ENCODE assay signal across 8 cellular contexts in genomic region chr12:12725086-12725955, GRCh38. TPM values are rescaled to one million over a fixed set of nuclear protein-coding genes. Genes with fewer than 3 reads are reported as not detected.
DNase-seq lines count a peak whose midpoint lies in the region; ATAC-seq and TF ChIP-seq lines count a peak whose summit lies in the region.

No MANE protein-coding gene starts in this region.

- H2BK20ac ChIP-seq in IMR-90 (ENCODE audit: low read depth, low read length): no peak overlapping the region

- no peaks in the 10 kb centered on the region for H3K9me3 ChIP-seq in IMR-90 (ENCODE audit: control insufficient read depth, insufficient read depth, low read length)
- no peaks in the 10 kb centered on the region for H3K9me3 ChIP-seq in OCI-LY7 (ENCODE audit: low read length)
- H3K9me3 ChIP-seq in mucosa of stomach (ENCODE audit: control insufficient read depth, low read length): no peaks in the 10 kb centered on the region

- H3K27ac ChIP-seq in IMR-90 (ENCODE audit: insufficient read depth, low read length) (peak overlapping the region; percentile 100), OCI-LY7 (ENCODE audit: low read depth, low read length, poor library complexity, severe bottlenecking) (peak overlapping the region; percentile 98)

- peak overlapping the region; percentile 75 to 88 for H4K8ac ChIP-seq in IMR-90 (ENCODE audit: low read depth in 2 of 2, low read length in 2 of 2)

- peaks cover 8% of the 10 kb centered on the region for H3K36me3 ChIP-seq in IMR-90 (ENCODE audit: control insufficient read depth, insufficient read depth, low read length)
- peaks cover 44% of the 10 kb centered on the region for H3K36me3 ChIP-seq in OCI-LY7 (ENCODE audit: insufficient read depth, low read length)
- no peaks in the 10 kb centered on the region for H3K36me3 ChIP-seq in mucosa of stomach (ENCODE audit: control insufficient read depth, insufficient read depth, low read length)

- H2AFZ ChIP-seq in IMR-90 (replicated peaks; ENCODE audit: low read length, poor library complexity) (peak overlapping the region; percentile 91), OCI-LY7 (ENCODE audit: low read length) (no peak overlapping the region; the same call in 1 of the 2 replicates)

- peak overlapping the region; percentile 92 for H3K4ac ChIP-seq in IMR-90 (ENCODE audit: low read depth, low read length)

- H3K4me3 ChIP-seq in IMR-90 (ENCODE audit: insufficient read depth, low read depth, low read length): peak overlapping the region; percentile 94
- H3K4me3 ChIP-seq in OCI-LY7 (ENCODE audit: low read depth, low read length, poor library complexity, severe bottlenecking): peak overlapping the region; percentile 88
- peak overlapping the region; percentile 73 for H3K4me3 ChIP-seq in mucosa of stomach (ENCODE audit: low read length)

- peak overlapping the region; percentile 91; the same call in 1 of the 2 replicates for H4K91ac ChIP-seq in IMR-90 (ENCODE audit: insufficient read depth, low read depth, low read length)

- in situ Hi-C loops in IMR-90 (cut with MboI; ENCODE audit: low sequenced_read_pairs): no loop called here

- H3K18ac ChIP-seq in IMR-90 (ENCODE audit: low read depth, low read length): peak overlapping the region; percentile 62

- TF ChIP-seq CTCF in IMR-90 (conservative IDR thresholded peaks at IDR 0.05; ENCODE audit: low read depth, low read length): no peak
- TF ChIP-seq CTCF in OCI-LY7 (conservative IDR thresholded peaks at IDR 0.05; ENCODE audit: low read length): no peak

- H4K5ac ChIP-seq in IMR-90 (ENCODE audit: low read depth, low read length): peak overlapping the region; percentile 70

- peak overlapping the region; percentile 83 for H2BK120ac ChIP-seq in IMR-90 (ENCODE audit: low read depth, low read length)

- peak overlapping the region; percentile 90 for H3K14ac ChIP-seq in IMR-90 (replicated peaks; ENCODE audit: low read depth, low read length)

- H3K9me2 ChIP-seq in OCI-LY7 (ENCODE audit: insufficient read depth, low read length): no peaks in the 10 kb centered on the region

- H2BK15ac ChIP-seq in IMR-90 (ENCODE audit: low read depth, low read length): peak overlapping the region; percentile 48; the same call in 1 of the 3 replicates

- dilution Hi-C loops in IMR-90 (cut with HindIII; ENCODE audit: low sequenced_read_pairs, unreplicated experiment): no loop called here

- WGBS in IMR-90 (ENCODE audit: extremely low coverage in 2 of 2, insufficient read length in 1 of 2), 2 experiments: 0% methylated on average over 21 of the region's 93 CpGs; no CpG with 5 or more reads in 1 of the 2 experiments

- H2BK5ac ChIP-seq in IMR-90 (ENCODE audit: low read depth, low read length, poor library complexity, severe bottlenecking): peak overlapping the region; percentile 99

- H3K4me2 ChIP-seq in IMR-90 (ENCODE audit: low read depth, low read length) (peak overlapping the region; percentile 99), OCI-LY7 (ENCODE audit: low read length) (peak overlapping the region; percentile 94)

- H3K23ac ChIP-seq in IMR-90 (ENCODE audit: low read depth, low read length): peak overlapping the region; percentile 87

- TF ChIP-seq RAD21 in IMR-90 (IDR thresholded peaks at IDR 0.05; ENCODE audit: low read length): no peak

- BruUV-seq in IMR-90 (replicated peaks; lab: Mats Ljungman, UMichigan) (no TSS peak), OCI-LY7 (replicated peaks; lab: Mats Ljungman, UMichigan) (no TSS peak)

- H3K9ac ChIP-seq in IMR-90 (ENCODE audit: low read depth, low read length): peak overlapping the region; percentile 96
- H3K9ac ChIP-seq in mucosa of stomach (ENCODE audit: low read length): peak overlapping the region; percentile 93

- POLR2A ChIA-PET in IMR-90 (lab: Charles Lee; ENCODE audit: unreplicated experiment): interaction anchor here (0.6 to 1.6 kb wide), 5 partner anchors 9 to 439 kb away, joined by 3 to 11 read pairs (median 5); no protein-coding TSS in a partner anchor
- POLR2A ChIA-PET in OCI-LY7 (lab: Charles Lee): interaction anchor here (0.6 to 4.9 kb wide), 8 partner anchors 9 to 829 kb away, joined by 3 to 43 read pairs (median 7); partner anchors contain the start of genes BORCS5 and CDKN1B

- H4K20me1 ChIP-seq in IMR-90 (ENCODE audit: insufficient read depth, low read length) (0 out of 2 replicates have a peak, but pooled peaks cover 4% of the 10 kb centered on the region), OCI-LY7 (ENCODE audit: insufficient read depth, low read length) (no peaks in the 10 kb centered on the region)

- H3K79me2 ChIP-seq in OCI-LY7 (ENCODE audit: insufficient read depth, low read depth, low read length): peaks cover 76% of the 10 kb centered on the region

- H2AK5ac ChIP-seq in IMR-90 (ENCODE audit: low read depth, low read length): peak overlapping the region; percentile 59

- H3K79me1 ChIP-seq in IMR-90 (ENCODE audit: low read depth in 1 of 2, low read length in 2 of 2): peaks cover 9 to 35% of the 10 kb centered on the region in 2 experiments

- intact Hi-C loops in IMR-90 (cut with micrococcal nuclease) (loop anchor here (1.0 to 10.0 kb wide), 5 partner anchors 8 to 1439 kb away; partner anchors contain the start of genes CDKN1B and EMP1), OCI-LY7 (cut with micrococcal nuclease; ENCODE audit: unreplicated experiment) (loop anchor here (1.0 to 10.0 kb wide), 6 partner anchors 8 to 1889 kb away; partner anchors contain the start of genes BORCS5 and CDKN1B)

- ATAC-seq in GM21529 (IDR thresholded peaks at IDR 0.05; ENCODE audit: unreplicated experiment) (peak; percentile 60), IMR-90 (ENCODE audit: low read depth) (peak; percentile 65)

- peak overlapping the region; percentile 99 for H2AK9ac ChIP-seq in IMR-90 (replicated peaks; ENCODE audit: low read depth, low read length, poor library complexity)

- CTCF ChIA-PET in IMR-90 (lab: Yijun Ruan, JAX): interaction anchor here (0.9 kb wide), 1 partner anchor 12 kb away, joined by 8 read pairs; no protein-coding TSS in a partner anchor
- CTCF ChIA-PET in OCI-LY7 (lab: Charles Lee; ENCODE audit: unreplicated experiment): no interaction called here

- H3K27me3 ChIP-seq in IMR-90 (ENCODE audit: control insufficient read depth, insufficient read depth, low read length) (no peaks in the 10 kb centered on the region), mucosa of stomach (ENCODE audit: control insufficient read depth, insufficient read depth, low read length) (no peaks in the 10 kb centered on the region)

- peaks cover 2% of the 10 kb centered on the region; the same call in 1 of the 2 replicates for H3K9me1 ChIP-seq in IMR-90 (ENCODE audit: insufficient read depth, low read length)

- DNase-seq in DMS114 treated with DMSO at 0.1 percent for 48 hours (lab: John Stamatoyannopoulos, UW; ENCODE audit: unreplicated experiment) (peak; percentile 96), IMR-90 (peak; percentile 100), OCI-LY7 (ENCODE audit: low spot score) (peak; percentile 96), erythroblast (lab: John Stamatoyannopoulos, UW) (peak; percentile 98)
- peak; percentile 87 for DNase-seq in activated T-cell treated with anti-CD3 and anti-CD28 coated beads, Interleukin-2, amount 50 U/mL, for 1 hour
- DNase-seq in stimulated activated CD8-positive, alpha-beta memory T cell treated with anti-CD3 and anti-CD28 coated beads, Interleukin-4, amount 100 ng/mL, for 48 hours: peak; percentile 93

- H3K4me1 ChIP-seq in IMR-90 (ENCODE audit: control insufficient read depth, insufficient read depth, low read length): no peaks in the 10 kb centered on the region; the same call in 1 of the 2 replicates
- H3K4me1 ChIP-seq in OCI-LY7 (ENCODE audit: insufficient read depth, low read length, poor library complexity, severe bottlenecking): peaks cover 48% of the 10 kb centered on the region
- H3K4me1 ChIP-seq in mucosa of stomach (ENCODE audit: control insufficient read depth, insufficient read depth, low read length): peaks cover 18% of the 10 kb centered on the region

- H3K56ac ChIP-seq in IMR-90 (ENCODE audit: extremely low read depth, insufficient read depth, low read length): peak overlapping the region; percentile 98

- peak; percentile 71 for TF ChIP-seq POLR2A in IMR-90 (IDR thresholded peaks at IDR 0.05; ENCODE audit: low read depth, low read length)
- peak; percentile 54 for TF ChIP-seq POLR2A in erythroblast (IDR thresholded peaks at IDR 0.05; ENCODE audit: low read length)

TF ChIP-seq in IMR-90, 13 proteins besides CTCF, POLR2A, EP300 and RAD21 (continues in another document):
- peak; percentile 64; the same call in 1 of the 2 replicates for TF ChIP-seq MXI1 (IDR thresholded peaks at IDR 0.05; ENCODE audit: borderline replicate concordance, low read depth, low read length)
- TF ChIP-seq MAFK (IDR thresholded peaks at IDR 0.05; ENCODE audit: low read depth, low read length): no peak
- no peak for TF ChIP-seq ELK1 (IDR thresholded peaks at IDR 0.05; ENCODE audit: borderline replicate concordance, low read depth, low read length)
- peak; percentile 86 for TF ChIP-seq BHLHE40 (IDR thresholded peaks at IDR 0.05; ENCODE audit: low read depth, low read length)
- no peak for TF ChIP-seq RCOR1 (IDR thresholded peaks at IDR 0.05; ENCODE audit: insufficient replicate concordance, low read length)
- 0 out of 2 replicates have a peak, but pooled peaks have one; percentile 2 for TF ChIP-seq FOS (IDR thresholded peaks at IDR 0.05; ENCODE audit: low read depth, low read length)
- TF ChIP-seq CHD1 (IDR thresholded peaks at IDR 0.05; ENCODE audit: low read depth, low read length): no peak
- peak; percentile 77 for TF ChIP-seq MAZ (IDR thresholded peaks at IDR 0.05; ENCODE audit: borderline replicate concordance, low read depth, low read length)

RNA-seq across cellular contexts. Expression of gene CDKN1B, which starts 8.2 kb away (rescaled TPM):
- total RNA-seq in IMR-90 (2012; rRNA removed) (17.4 and 28.1 TPM in 2 replicates), OCI-LY7 (2022) (45.3 and 54.7 TPM in 2 replicates)
- polyA plus RNA-seq in IMR-90 (2012; rRNA removed): 7.9 and 13.9 TPM in 2 replicates
- polyA plus RNA-seq in IMR-90 (2012; cell fraction: cytosol; rRNA removed): 8.7 and 9.0 TPM in 2 replicates
- 6.1 and 9.4 TPM in 2 replicates for polyA plus RNA-seq in IMR-90 (2012; cell fraction: nucleus; rRNA removed; ENCODE audit: low replicate concordance)
- 59.4 and 65.7 TPM in 2 replicates for total RNA-seq in OCI-LY7 (2014; rRNA removed; shearing (Covaris generic))

RNA-seq across cellular contexts. Expression of gene GPR19, which starts 29.3 kb away (rescaled TPM):
- total RNA-seq in IMR-90 (2012; rRNA removed): 0.28 and 0.36 TPM in 2 replicates
- 0.12 and 0.17 TPM in 2 replicates for polyA plus RNA-seq in IMR-90 (2012; rRNA removed)
- not detected in 2 replicates for polyA plus RNA-seq in IMR-90 (2012; cell fraction: cytosol; rRNA removed)
- polyA plus RNA-seq in IMR-90 (2012; cell fraction: nucleus; rRNA removed; ENCODE audit: low replicate concordance): 0.15 and 0.16 TPM in 2 replicates
- total RNA-seq in OCI-LY7 (2014; rRNA removed; shearing (Covaris generic)): 13.6 and 17.3 TPM in 2 replicates
- 16.9 and 24.2 TPM in 2 replicates for total RNA-seq in OCI-LY7 (2022)

Comparison
In these comparisons a context has a peak if more than half of its experiments do, and no peak if none do; other contexts are left out.
1. Peak in every context shown above with its lines: DNase-seq, ATAC-seq, H3K4me3 ChIP-seq and H3K27ac ChIP-seq.
2. RNA of gene GPR19, which starts 29.3 kb away (total RNA-seq): 13.6 to 24.2 TPM in OCI-LY7; 0.28 to 0.36 TPM in IMR-90; every median in the first group is over 10 times any median in the second.